In genomic region chr3:126847061-126847460, GRCh38 we compare ENCODE assay signal across 24 cellular contexts.
"Had no signal": no experiment of that assay in that cellular context is flagged by ENCODE, and none has a peak within 500 bp of the region (broad histone marks: within the 10 kb centered on the region; RNA-seq: fewer than 3 reads in every experiment).

No MANE protein-coding gene starts in this region.

- H3K4me1 Mint-ChIP-seq: activated naive CD8-positive, alpha-beta T cell treated with anti-CD3 and anti-CD28 coated beads, Interleukin-2, amount 50 U/mL, for 24 hours; immature natural killer cell; T-cell had no signal

- H3K27ac Mint-ChIP-seq: activated naive CD8-positive, alpha-beta T cell treated with anti-CD3 and anti-CD28 coated beads, Interleukin-2, amount 50 U/mL, for 24 hours; immature natural killer cell; mesothelial cell of epicardium; naive thymus-derived CD8-positive, alpha-beta T cell; neural progenitor cell; progenitor cell of endocrine pancreas; T-cell; T-helper 2 cell treated with Interferon-gamma antibody and Interleukin-4, amounts not matched to agents 5 μg/mL and 100 μg/mL, for 36 hours had no signal

- DNase-seq: activated CD4-positive, alpha-beta T cell treated with anti-CD3 and anti-CD28 coated beads for 1 hour; activated CD4-positive, alpha-beta T cell treated with anti-CD3 and anti-CD28 coated beads, Interleukin-2, amount 50 U/mL, for 1 hour; activated gamma-delta T cell; activated naive CD4-positive, alpha-beta T cell treated with anti-CD3 and anti-CD28 coated beads, Interleukin-2, amount 50 U/mL, for 16 hours; activated naive CD8-positive, alpha-beta T cell treated with anti-CD3 and anti-CD28 coated beads, Interleukin-2, amount 50 U/mL, for 24 hours; activated T-cell treated with anti-CD3 and anti-CD28 coated beads for 4 hours; cerebellar nuclear complex; cortex of kidney; effector CD4-positive, alpha-beta T cell; foreskin melanocyte; immature natural killer cell; left lung; naive thymus-derived CD8-positive, alpha-beta T cell; stimulated activated CD4-positive, alpha-beta T cell treated with anti-CD3 and anti-CD28 coated beads, Interleukin-4, amount 100 ng/mL, for 24 hours; stimulated activated naive CD8-positive, alpha-beta T cell treated with anti-CD3 and anti-CD28 coated beads, Interleukin-15, Interleukin-2, amounts not matched to agents 100 U/mL and 50 U/mL, for 24 hours; T-cell; thyroid gland; WERI-Rb-1 had no signal

- H3K4me2 ChIP-seq: hepatocyte, neural progenitor cell had no signal

- H3K4me1 ChIP-seq: left lung had no signal

- H3K79me2 ChIP-seq: hepatocyte had no signal

- H3K27me3 Mint-ChIP-seq: activated naive CD8-positive, alpha-beta T cell treated with anti-CD3 and anti-CD28 coated beads, Interleukin-2, amount 50 U/mL, for 24 hours; naive thymus-derived CD8-positive, alpha-beta T cell; progenitor cell of endocrine pancreas; T-cell had no signal

- H3K4me3 Mint-ChIP-seq: activated naive CD8-positive, alpha-beta T cell treated with anti-CD3 and anti-CD28 coated beads, Interleukin-2, amount 50 U/mL, for 24 hours; immature natural killer cell; mesothelial cell of epicardium; naive thymus-derived CD8-positive, alpha-beta T cell; neural progenitor cell; T-cell; T-helper 2 cell treated with Interferon-gamma antibody and Interleukin-4, amounts not matched to agents 5 μg/mL and 100 μg/mL, for 36 hours had no signal

- ATAC-seq: activated naive CD8-positive, alpha-beta T cell treated with anti-CD3 and anti-CD28 coated beads, Interleukin-2, amount 50 U/mL, for 24 hours; left lung; naive thymus-derived CD8-positive, alpha-beta T cell; stimulated activated naive CD8-positive, alpha-beta T cell treated with anti-CD3 and anti-CD28 coated beads, Interleukin-15, Interleukin-2, amounts not matched to agents 100 U/mL and 50 U/mL, for 24 hours; T-cell had no signal

- H3K9me3 Mint-ChIP-seq: activated naive CD8-positive, alpha-beta T cell treated with anti-CD3 and anti-CD28 coated beads, Interleukin-2, amount 50 U/mL, for 24 hours; immature natural killer cell; naive thymus-derived CD8-positive, alpha-beta T cell; neural progenitor cell; T-cell; T-helper 2 cell treated with Interferon-gamma antibody and Interleukin-4, amounts not matched to agents 5 μg/mL and 100 μg/mL, for 36 hours had no signal

- H3K27ac ChIP-seq: hepatocyte, left lung, neural progenitor cell, thyroid gland, WERI-Rb-1 had no signal

- H3K9ac ChIP-seq: neural progenitor cell had no signal

- H3K36me3 ChIP-seq: left lung, neural progenitor cell, thyroid gland, WERI-Rb-1 had no signal

- H2AFZ ChIP-seq: hepatocyte, neural progenitor cell had no signal

- H3K9me3 ChIP-seq: left lung, thyroid gland had no signal

- H3K4me3 ChIP-seq: hepatocyte, left lung, lung, neural progenitor cell, thyroid gland had no signal

- H3K27me3 ChIP-seq: hepatocyte, left lung, neural progenitor cell, thyroid gland had no signal

- H3K36me3 Mint-ChIP-seq: immature natural killer cell, neural progenitor cell had no signal
